22 cellular contexts compared by ENCODE assay signal in genomic region chr11:133175111-133175510, GRCh38.
DNase-seq lines count a peak whose midpoint lies in the region; ATAC-seq and TF ChIP-seq lines count a peak whose summit lies in the region.
"Had no signal": no experiment of that assay in that cellular context is flagged by ENCODE, and none has a peak within 500 bp of the region (broad histone marks: within the 10 kb centered on the region; RNA-seq: fewer than 3 reads in every experiment).

No MANE protein-coding gene starts in this region.

- TF ChIP-seq CTCF in GM10266 (IDR thresholded peaks at IDR 0.05; ENCODE audit: control insufficient read depth, insufficient read depth, low read depth, missing control alignments): no peak

- ATAC-seq in GM19351 (IDR thresholded peaks at IDR 0.05; ENCODE audit: unreplicated experiment) (peak; percentile 70), HG02884 (IDR thresholded peaks at IDR 0.05; ENCODE audit: unreplicated experiment) (peak; percentile 89), HG03469 (IDR thresholded peaks at IDR 0.05; ENCODE audit: unreplicated experiment) (peak; percentile 84), HG03108 (IDR thresholded peaks at IDR 0.05; ENCODE audit: unreplicated experiment) (no peak)
- ATAC-seq: activated CD8-positive, alpha-beta memory T cell treated with anti-CD3 and anti-CD28 coated beads, Interleukin-2, amount 10 ng/mL, durations not matched to agents 7 days and 5 days; mucosa of descending colon; stimulated activated naive CD8-positive, alpha-beta T cell treated with anti-CD3 and anti-CD28 coated beads, Interleukin-15, amount 100 ng/mL, for 72 hours; T-helper 17 cell had no signal

- DNase-seq in GM10266 (ENCODE audit: extremely low spot score) (peak; percentile 12), HuH-7.5 (ENCODE audit: low spot score) (no peak), C1 segment of cervical spinal cord (lab: John Stamatoyannopoulos, UW) (no peak), SKM-1 treated with dmso at 0.1 percent for 144 hours (lab: John Stamatoyannopoulos, UW; ENCODE audit: unreplicated experiment) (no peak)
- DNase-seq: 8988T; activated CD4-positive, alpha-beta T cell treated with anti-CD3 and anti-CD28 coated beads, Interleukin-2, amount 10 ng/mL, durations not matched to agents 24 days and 14 days; activated CD8-positive, alpha-beta memory T cell treated with anti-CD3 and anti-CD28 coated beads, Interleukin-2, amount 10 ng/mL, durations not matched to agents 7 days and 5 days; Caco-2; immature natural killer cell; left ventricle myocardium inferior; mucosa of descending colon; NCI-H1417; NCI-H446 treated with DMSO at 0.1 percent for 48 hours; Peyer's patch; spleen; stimulated activated CD4-positive, alpha-beta T cell treated with anti-CD3 and anti-CD28 coated beads, Interleukin-4, amount 100 ng/mL, for 4 hours; stimulated activated naive CD8-positive, alpha-beta T cell treated with anti-CD3 and anti-CD28 coated beads, Interleukin-15, amount 100 ng/mL, for 72 hours; T-helper 17 cell had no signal
